Comparison of ENCODE assay signal across 2 cellular contexts in the genomic region with DNA sequence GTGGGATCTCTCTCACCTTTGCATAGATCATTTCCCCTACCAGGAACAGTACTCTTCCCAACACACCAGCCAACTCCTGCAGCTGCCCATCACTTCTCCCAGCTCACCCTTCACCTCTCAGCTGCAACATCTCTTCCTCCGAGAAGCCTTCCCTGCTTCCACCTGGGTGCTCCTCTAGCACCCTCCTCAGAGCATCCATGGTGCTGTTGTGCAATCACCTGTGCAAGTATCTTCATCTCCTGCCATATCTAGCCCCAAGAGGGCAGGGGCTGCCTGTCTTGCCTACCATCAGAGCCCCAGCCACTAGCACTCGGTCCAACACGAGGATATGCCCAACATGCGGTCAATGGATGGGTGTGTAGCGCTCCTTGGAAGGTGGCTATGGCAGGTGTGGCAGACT.
TF ChIP-seq lines count a peak whose summit lies in the region.

No MANE protein-coding gene starts in this region.

TF ChIP-seq in IMR-90, 13 proteins besides CTCF, POLR2A, EP300 and RAD21:
- TF ChIP-seq MXI1 (IDR thresholded peaks at IDR 0.05; ENCODE audit: borderline replicate concordance, low read depth, low read length) (no peak), CHD1 (IDR thresholded peaks at IDR 0.05; ENCODE audit: low read depth, low read length) (no peak), RCOR1 (IDR thresholded peaks at IDR 0.05; ENCODE audit: insufficient replicate concordance, low read length) (no peak), CEBPB (IDR thresholded peaks at IDR 0.05; ENCODE audit: low read depth, low read length) (peak; percentile 52)

TF ChIP-seq in K562, 482 proteins besides CTCF, POLR2A, EP300 and RAD21:
- TF ChIP-seq SRSF9 (IDR thresholded peaks at IDR 0.05; ENCODE audit: borderline replicate concordance, low read depth, low read length) (no peak), ZFP36 (IDR thresholded peaks at IDR 0.05; ENCODE audit: low read depth, low read length, partially characterized antibody) (peak; percentile 38)
